Comparison of ENCODE assay signal across 19 cellular contexts in genomic region chr3:75978686-75979085, GRCh38.
"Had no signal": no experiment of that assay in that cellular context is flagged by ENCODE, and none has a peak within 500 bp of the region (broad histone marks: within the 10 kb centered on the region; RNA-seq: fewer than 3 reads in every experiment).

No MANE protein-coding gene starts in this region.

- H3K4me1 Mint-ChIP-seq: activated B cell treated with CpG ODN at 0.5 μM for 24 hours; activated CD4-positive, alpha-beta T cell treated with anti-CD3 and anti-CD28 coated beads, Interleukin-2, amount 10 ng/mL, durations not matched to agents 7 days and 5 days; activated T-helper 17 cell treated with anti-CD3 and anti-CD28 coated beads, Interleukin-2, amount 50 U/mL, for 72 hours; brain; endodermal cell; naive B cell; stimulated activated naive B cell treated with anti-CD40 and anti-IgM and Interleukin-4, amounts not matched to agents 10 μg/mL and 1 μg/mL and 100 μg/mL, for 72 hours had no signal

- H3K9me3 ChIP-seq: gastroesophageal sphincter had no signal

- H3K4me2 ChIP-seq: hepatocyte had no signal

- H3K36me3 ChIP-seq: gastroesophageal sphincter, tibial nerve had no signal

- H3K4me3 ChIP-seq: gastroesophageal sphincter, hepatocyte, lung, tibial nerve had no signal

- H3K4me3 Mint-ChIP-seq: activated B cell treated with CpG ODN at 0.5 μM for 24 hours; activated CD4-positive, alpha-beta T cell treated with anti-CD3 and anti-CD28 coated beads, Interleukin-2, amount 10 ng/mL, durations not matched to agents 7 days and 5 days; activated naive CD4-positive, alpha-beta T cell treated with anti-CD3 and anti-CD28 coated beads for 36 hours; activated T-helper 17 cell treated with anti-CD3 and anti-CD28 coated beads, Interleukin-2, amount 50 U/mL, for 72 hours; brain; endodermal cell; naive B cell; stimulated activated naive B cell treated with anti-CD40 and anti-IgM and Interleukin-4, amounts not matched to agents 10 μg/mL and 1 μg/mL and 100 μg/mL, for 72 hours had no signal

- H3K27me3 ChIP-seq: gastroesophageal sphincter, hepatocyte, tibial nerve had no signal

- H3K9ac ChIP-seq: parathyroid adenoma had no signal

- H3K79me2 ChIP-seq: hepatocyte, parathyroid adenoma had no signal

- H2AFZ ChIP-seq: hepatocyte, parathyroid adenoma had no signal

- H3K27me3 Mint-ChIP-seq: activated B cell treated with CpG ODN at 0.5 μM for 24 hours; activated CD4-positive, alpha-beta T cell treated with anti-CD3 and anti-CD28 coated beads, Interleukin-2, amount 10 ng/mL, durations not matched to agents 7 days and 5 days; activated T-helper 17 cell treated with anti-CD3 and anti-CD28 coated beads, Interleukin-2, amount 50 U/mL, for 72 hours; brain; naive B cell; stimulated activated naive B cell treated with anti-CD40 and anti-IgM and Interleukin-4, amounts not matched to agents 10 μg/mL and 1 μg/mL and 100 μg/mL, for 72 hours had no signal

- H3K4me1 ChIP-seq: gastroesophageal sphincter, tibial nerve had no signal

- H3K27ac Mint-ChIP-seq: activated B cell treated with CpG ODN at 0.5 μM for 24 hours; activated CD4-positive, alpha-beta T cell treated with anti-CD3 and anti-CD28 coated beads, Interleukin-2, amount 10 ng/mL, durations not matched to agents 7 days and 5 days; activated naive CD4-positive, alpha-beta T cell treated with anti-CD3 and anti-CD28 coated beads for 36 hours; activated T-helper 17 cell treated with anti-CD3 and anti-CD28 coated beads, Interleukin-2, amount 50 U/mL, for 72 hours; brain; endodermal cell; naive B cell; stimulated activated naive B cell treated with anti-CD40 and anti-IgM and Interleukin-4, amounts not matched to agents 10 μg/mL and 1 μg/mL and 100 μg/mL, for 72 hours had no signal

- DNase-seq: activated B cell treated with CpG ODN at 0.5 μM for 24 hours; activated CD4-positive, alpha-beta T cell treated with anti-CD3 and anti-CD28 coated beads, Interleukin-2, amount 10 ng/mL, durations not matched to agents 7 days and 5 days; activated naive CD4-positive, alpha-beta T cell treated with anti-CD3 and anti-CD28 coated beads for 36 hours; activated T-cell treated with anti-CD3 and anti-CD28 coated beads for 4 hours; cerebellar nuclear complex; endodermal cell; left cardiac atrium; naive B cell; right cardiac atrium; stimulated activated CD4-positive, alpha-beta T cell treated with anti-CD3 and anti-CD28 coated beads, Interleukin-1b, Interleukin-23, amount 100 ng/mL, for 48 hours; stimulated activated naive B cell treated with anti-CD40 and anti-IgM and Interleukin-4, amounts not matched to agents 10 μg/mL and 1 μg/mL and 100 μg/mL, for 72 hours; T-helper 2 cell had no signal

- H3K36me3 Mint-ChIP-seq: brain; naive B cell; stimulated activated naive B cell treated with anti-CD40 and anti-IgM and Interleukin-4, amounts not matched to agents 10 μg/mL and 1 μg/mL and 100 μg/mL, for 72 hours had no signal

- H3K27ac ChIP-seq: gastroesophageal sphincter, hepatocyte, parathyroid adenoma, tibial nerve had no signal
